Comparison of ENCODE assay signal across 16 cellular contexts in genomic region chr16:11022002-11022401, GRCh38.
DNase-seq lines count a peak whose midpoint lies in the region; ATAC-seq and TF ChIP-seq lines count a peak whose summit lies in the region.
"Had no signal": no experiment of that assay in that cellular context is flagged by ENCODE, and none has a peak within 500 bp of the region (broad histone marks: within the 10 kb centered on the region; RNA-seq: fewer than 3 reads in every experiment).

No MANE protein-coding gene starts in this region.

- H3K9me3 Mint-ChIP-seq in activated CD8-positive, alpha-beta memory T cell treated with anti-CD3 and anti-CD28 coated beads, Interleukin-2, amount 10 ng/mL, durations not matched to agents 7 days and 5 days (ENCODE audit: low read depth): peaks cover 8% of the 10 kb centered on the region
- H3K9me3 Mint-ChIP-seq in GM23338 (no peaks in the 10 kb centered on the region), nephron (peaks cover 20% of the 10 kb centered on the region)
- peaks cover 5% of the 10 kb centered on the region for H3K9me3 Mint-ChIP-seq in activated naive CD8-positive, alpha-beta T cell treated with anti-CD3 and anti-CD28 coated beads, Interleukin-2, amount 10 ng/mL, durations not matched to agents 7 days and 5 days

- H3K27ac Mint-ChIP-seq in activated CD8-positive, alpha-beta memory T cell treated with anti-CD3 and anti-CD28 coated beads, Interleukin-2, amount 10 ng/mL, durations not matched to agents 7 days and 5 days: peak overlapping the region; percentile 4
- no peak overlapping the region; the same call in 1 of the 2 replicates for H3K27ac Mint-ChIP-seq in GM23338
- H3K27ac Mint-ChIP-seq in activated naive CD8-positive, alpha-beta T cell treated with anti-CD3 and anti-CD28 coated beads, Interleukin-2, amount 10 ng/mL, durations not matched to agents 7 days and 5 days: peak overlapping the region; percentile 20
- peak overlapping the region in 2 of 3 experiments; percentile 35 to 92 for H3K27ac Mint-ChIP-seq in nephron

- no peak overlapping the region for H3K4me3 ChIP-seq in GM23338
- H3K4me3 ChIP-seq: BLaER1 had no signal

- POLR2A ChIA-PET in activated naive CD8-positive, alpha-beta T cell treated with anti-CD3 and anti-CD28 coated beads, Interleukin-2, amount 10 ng/mL, durations not matched to agents 7 days and 5 days (lab: Charles Lee): no interaction called here

- no peaks in the 10 kb centered on the region for H3K4me1 ChIP-seq in GM23338 (ENCODE audit: insufficient read depth)
- H3K4me1 ChIP-seq: Caco-2 had no signal

- no peak overlapping the region for H3K4me3 Mint-ChIP-seq in activated CD8-positive, alpha-beta memory T cell treated with anti-CD3 and anti-CD28 coated beads, Interleukin-2, amount 10 ng/mL, durations not matched to agents 7 days and 5 days
- no peak overlapping the region for H3K4me3 Mint-ChIP-seq in GM23338
- H3K4me3 Mint-ChIP-seq in activated naive CD8-positive, alpha-beta T cell treated with anti-CD3 and anti-CD28 coated beads, Interleukin-2, amount 10 ng/mL, durations not matched to agents 7 days and 5 days: no peak overlapping the region
- H3K4me3 Mint-ChIP-seq in nephron: no peak overlapping the region
- H3K4me3 Mint-ChIP-seq: CD8-positive, alpha-beta memory T cell had no signal

- DNase-seq in activated CD8-positive, alpha-beta memory T cell treated with anti-CD3 and anti-CD28 coated beads, Interleukin-2, amount 10 ng/mL, durations not matched to agents 7 days and 5 days: no peak
- no peak for DNase-seq in activated CD8-positive, alpha-beta memory T cell treated with anti-CD3 and anti-CD28 coated beads for 24 hours
- peak; percentile 30 for DNase-seq in GM23338 (ENCODE audit: low spot score)
- DNase-seq in activated naive CD8-positive, alpha-beta T cell treated with anti-CD3 and anti-CD28 coated beads, Interleukin-2, amount 10 ng/mL, durations not matched to agents 7 days and 5 days: no peak
- no peak for DNase-seq in stimulated activated naive CD4-positive, alpha-beta T cell treated with Interleukin-2 at 50 U/mL for 16 hours (lab: John Stamatoyannopoulos, UW)
- DNase-seq: 8988T; AML-193; Caco-2; CD8-positive, alpha-beta memory T cell; DND-41; GDM1 had no signal

- TF ChIP-seq CTCF in GM23338 (conservative IDR thresholded peaks at IDR 0.05; ENCODE audit: low read depth in 2 of 2): no peak
- TF ChIP-seq CTCF in nephron (IDR thresholded peaks at IDR 0.05; ENCODE audit: unreplicated experiment in 3 of 3): no peak

- no peaks in the 10 kb centered on the region for H3K36me3 ChIP-seq in GM23338 (ENCODE audit: insufficient read depth)

- no peaks in the 10 kb centered on the region for H3K9me2 ChIP-seq in GM23338 (ENCODE audit: insufficient read depth)

- no peaks in the 10 kb centered on the region for H3K27me3 ChIP-seq in GM23338 (ENCODE audit: insufficient read depth)
- H3K27me3 ChIP-seq: BLaER1 had no signal

- no peaks in the 10 kb centered on the region for H3K27me3 Mint-ChIP-seq in activated CD8-positive, alpha-beta memory T cell treated with anti-CD3 and anti-CD28 coated beads, Interleukin-2, amount 10 ng/mL, durations not matched to agents 7 days and 5 days
- H3K27me3 Mint-ChIP-seq in GM23338 (ENCODE audit: insufficient read depth, low read depth, poor library complexity) (no peaks in the 10 kb centered on the region), nephron (ENCODE audit: low read depth) (no peaks in the 10 kb centered on the region)
- no peaks in the 10 kb centered on the region for H3K27me3 Mint-ChIP-seq in activated naive CD8-positive, alpha-beta T cell treated with anti-CD3 and anti-CD28 coated beads, Interleukin-2, amount 10 ng/mL, durations not matched to agents 7 days and 5 days
- H3K27me3 Mint-ChIP-seq: CD8-positive, alpha-beta memory T cell had no signal

- H3K27ac ChIP-seq in GM23338 (ENCODE audit: low read depth): no peak overlapping the region
- H3K27ac ChIP-seq: BLaER1, HL-60 had no signal

- H4K20me1 ChIP-seq in GM23338 (replicated peaks; ENCODE audit: insufficient read depth): no peaks in the 10 kb centered on the region
- H4K20me1 ChIP-seq: BLaER1 had no signal

- H3K36me3 Mint-ChIP-seq in activated CD8-positive, alpha-beta memory T cell treated with anti-CD3 and anti-CD28 coated beads, Interleukin-2, amount 10 ng/mL, durations not matched to agents 7 days and 5 days: peaks cover 65% of the 10 kb centered on the region
- H3K36me3 Mint-ChIP-seq in GM23338 (ENCODE audit: low read depth) (peaks cover 11% of the 10 kb centered on the region; the same call in 2 of the 3 replicates), nephron (ENCODE audit: low read depth) (peaks cover 65% of the 10 kb centered on the region)
- H3K36me3 Mint-ChIP-seq in activated naive CD8-positive, alpha-beta T cell treated with anti-CD3 and anti-CD28 coated beads, Interleukin-2, amount 10 ng/mL, durations not matched to agents 7 days and 5 days: peaks cover 60% of the 10 kb centered on the region

- H3K4me2 ChIP-seq in GM23338: no peak overlapping the region
- H3K4me2 ChIP-seq: BLaER1 had no signal

- CTCF ChIA-PET in activated CD8-positive, alpha-beta memory T cell treated with anti-CD3 and anti-CD28 coated beads, Interleukin-2, amount 10 ng/mL, durations not matched to agents 7 days and 5 days (lab: Charles Lee): no interaction called here

- H3K79me2 ChIP-seq in GM23338 (replicated peaks; ENCODE audit: insufficient read depth): no peaks in the 10 kb centered on the region

- peaks cover 47% of the 10 kb centered on the region for H3K4me1 Mint-ChIP-seq in activated CD8-positive, alpha-beta memory T cell treated with anti-CD3 and anti-CD28 coated beads, Interleukin-2, amount 10 ng/mL, durations not matched to agents 7 days and 5 days
- H3K4me1 Mint-ChIP-seq in GM23338 (0 out of 3 replicates have a peak, but pooled peaks cover 2% of the 10 kb centered on the region), nephron (peaks cover 29% of the 10 kb centered on the region)
- H3K4me1 Mint-ChIP-seq in activated naive CD8-positive, alpha-beta T cell treated with anti-CD3 and anti-CD28 coated beads, Interleukin-2, amount 10 ng/mL, durations not matched to agents 7 days and 5 days: peaks cover 31% of the 10 kb centered on the region
- H3K4me1 Mint-ChIP-seq: CD8-positive, alpha-beta memory T cell had no signal

- no peaks in the 10 kb centered on the region for H3F3A ChIP-seq in GM23338 (replicated peaks; ENCODE audit: low read depth)

- no peak for ATAC-seq in activated CD8-positive, alpha-beta memory T cell treated with anti-CD3 and anti-CD28 coated beads, Interleukin-2, amount 10 ng/mL, durations not matched to agents 7 days and 5 days
- ATAC-seq in GM23338: peak; percentile 82
- no peak for ATAC-seq in activated naive CD8-positive, alpha-beta T cell treated with anti-CD3 and anti-CD28 coated beads, Interleukin-2, amount 10 ng/mL, durations not matched to agents 7 days and 5 days (ENCODE audit: low read depth)
- no peak for ATAC-seq in GM19395 (IDR thresholded peaks at IDR 0.05; ENCODE audit: unreplicated experiment)
- ATAC-seq: HCT116 had no signal

- H2AFZ ChIP-seq in GM23338: no peak overlapping the region

TF ChIP-seq in GM23338, 12 proteins besides CTCF, POLR2A, EP300 and RAD21 (continues in another document):
- TF ChIP-seq STAT1 (IDR thresholded peaks at IDR 0.05; ENCODE audit: unreplicated experiment) (no peak), CREB1 (CRISPR knock-in tag; IDR thresholded peaks at IDR 0.05; ENCODE audit: low read depth) (no peak), ZNF114 (CRISPR knock-in tag; IDR thresholded peaks at IDR 0.05) (no peak), NANOG (IDR thresholded peaks at IDR 0.05; ENCODE audit: borderline replicate concordance) (no peak), ZNF331 (CRISPR knock-in tag; IDR thresholded peaks at IDR 0.05; ENCODE audit: low read depth) (no peak), EZH2phosphoT487 (IDR thresholded peaks at IDR 0.05; ENCODE audit: unreplicated experiment) (no peak)
